In genomic region chr2:68465081-68465916, GRCh38 we compare ENCODE assay signal across 8 cellular contexts. TPM values are rescaled to one million over a fixed set of nuclear protein-coding genes. Genes with fewer than 3 reads are reported as not detected.
DNase-seq lines count a peak whose midpoint lies in the region; ATAC-seq and TF ChIP-seq lines count a peak whose summit lies in the region.
"Had no signal": no experiment of that assay in that cellular context is flagged by ENCODE, and none has a peak within 500 bp of the region (broad histone marks: within the 10 kb centered on the region; RNA-seq: fewer than 3 reads in every experiment).

No MANE protein-coding gene starts in this region.

- H3K4me3 ChIP-seq in effector memory CD4-positive, alpha-beta T cell (ENCODE audit: insufficient read depth, low read depth, low read length, poor library complexity, severe bottlenecking), result peak overlapping the region; percentile 92
- H3K4me3 ChIP-seq: lung had no signal

- H3K27me3 Mint-ChIP-seq in IgD-negative memory B cell, result no peaks in the 10 kb centered on the region
- no peaks in the 10 kb centered on the region for H3K27me3 Mint-ChIP-seq in WTC11 (ENCODE audit: low read depth)

- ATAC-seq in WTC11, result no peak
- ATAC-seq in GM19023 (IDR thresholded peaks at IDR 0.05; ENCODE audit: unreplicated experiment), result no peak
- no peak for ATAC-seq in HG03469 (IDR thresholded peaks at IDR 0.05; ENCODE audit: unreplicated experiment)

- H3K4me1 ChIP-seq in effector memory CD4-positive, alpha-beta T cell (ENCODE audit: control insufficient read depth, insufficient read depth, low read length, poor library complexity, severe bottlenecking), result peaks cover 30% of the 10 kb centered on the region

- CTCF ChIA-PET in WTC11 (lab: Charles Lee), result interaction anchor here (1.3 to 2.6 kb wide), 2 partner anchors 23 to 244 kb away, joined by 4 to 27 read pairs; no protein-coding TSS in a partner anchor

- POLR2A ChIA-PET in WTC11 (lab: Charles Lee), result no interaction called here

- DNase-seq in WTC11 (ENCODE audit: low spot score), result no peak
- peak; percentile 22 to 30 (median 26) for DNase-seq in effector memory CD4-positive, alpha-beta T cell
- peak; percentile 31 to 48 for DNase-seq in stimulated activated CD4-positive, alpha-beta T cell treated with anti-CD3 and anti-CD28 coated beads, Interleukin-15, amount 100 ng/mL, for 48 hours (ENCODE audit: low read depth in 2 of 2)
- no peak for DNase-seq in hepatic stellate cell (ENCODE audit: low spot score)

- H3K9me3 Mint-ChIP-seq in IgD-negative memory B cell, result no peaks in the 10 kb centered on the region
- H3K9me3 Mint-ChIP-seq in WTC11, result no peaks in the 10 kb centered on the region

- H3K27ac Mint-ChIP-seq in IgD-negative memory B cell (peak overlapping the region in 2 of 3 donors; percentile 75 to 87), WTC11 (no peak overlapping the region)

- no peaks in the 10 kb centered on the region for H3K27me3 ChIP-seq in effector memory CD4-positive, alpha-beta T cell (replicated peaks; ENCODE audit: control insufficient read depth, insufficient read depth, low read length, poor library complexity, severe bottlenecking)

- peak overlapping the region in 2 of 4 donors; percentile 92 to 98 for H3K4me3 Mint-ChIP-seq in IgD-negative memory B cell
- peak overlapping the region; percentile 97; the same call in 1 of the 2 replicates for H3K4me3 Mint-ChIP-seq in WTC11

- no peak for TF ChIP-seq CTCF in WTC11 (IDR thresholded peaks at IDR 0.05)

- no peaks in the 10 kb centered on the region for H3K9me3 ChIP-seq in effector memory CD4-positive, alpha-beta T cell (ENCODE audit: control insufficient read depth, low read length)

- H3K36me3 Mint-ChIP-seq in IgD-negative memory B cell (no peaks in the 10 kb centered on the region), WTC11 (no peaks in the 10 kb centered on the region)

- H3K36me3 ChIP-seq in effector memory CD4-positive, alpha-beta T cell (ENCODE audit: control insufficient read depth, insufficient read depth, low read length), result no peaks in the 10 kb centered on the region

- H3K27ac ChIP-seq in effector memory CD4-positive, alpha-beta T cell (ENCODE audit: insufficient read depth, low read length, poor library complexity, severe bottlenecking), result peak overlapping the region; percentile 93

- H3K4me1 Mint-ChIP-seq in IgD-negative memory B cell (peaks cover 16 to 23% (median 22%) of the 10 kb centered on the region in 3 donors), WTC11 (peaks cover 10% of the 10 kb centered on the region; the same call in 1 of the 2 replicates)

TF ChIP-seq in WTC11, 78 proteins besides CTCF, POLR2A, EP300 and RAD21:
- TF ChIP-seq ELF4 (CRISPR knock-in tag; IDR thresholded peaks at IDR 0.05; ENCODE audit: low read depth), result no peak
- no peak for TF ChIP-seq ZNF532 (CRISPR knock-in tag; IDR thresholded peaks at IDR 0.05; ENCODE audit: borderline replicate concordance)
- no peak for TF ChIP-seq SMAD3 (CRISPR knock-in tag; IDR thresholded peaks at IDR 0.05; ENCODE audit: borderline replicate concordance)
- TF ChIP-seq KAT7 (CRISPR knock-in tag; IDR thresholded peaks at IDR 0.05; ENCODE audit: borderline replicate concordance), result no peak
- no peak for TF ChIP-seq PREB (CRISPR knock-in tag; IDR thresholded peaks at IDR 0.05; ENCODE audit: borderline replicate concordance)
- no peak for TF ChIP-seq CDX4 (CRISPR knock-in tag; IDR thresholded peaks at IDR 0.05; ENCODE audit: borderline replicate concordance)
TF ChIP-seq in WTC11: peak in this region for 0.

RNA-seq across cellular contexts. Expression of gene FBXO48, which starts 1.8 kb away (rescaled TPM):
- 0.44 TPM for polyA plus RNA-seq in IgD-negative memory B cell
- total RNA-seq in WTC11 (2021), result 1.3 to 1.5 TPM (median 1.3 TPM) in 3 replicates

RNA-seq across cellular contexts. Expression of gene APLF, which starts 2.1 kb away (rescaled TPM):
- polyA plus RNA-seq in IgD-negative memory B cell, result 2.3 TPM
- 2.7 to 4.0 TPM (median 3.9 TPM) in 3 replicates for total RNA-seq in WTC11 (2021)

Comparison
In these comparisons a context has a peak if more than half of its experiments do, and no peak if none do; other contexts are left out.
1. DNase-seq: peak in effector memory CD4-positive, alpha-beta T cell (3 of 3) and stimulated activated CD4-positive, alpha-beta T cell treated with anti-CD3 and anti-CD28 coated beads, Interleukin-15, amount 100 ng/mL, for 48 hours (2 of 2); none in WTC11 (single experiment) and hepatic stellate cell (single experiment).